10 cellular contexts compared by ENCODE assay signal in the genomic region with DNA sequence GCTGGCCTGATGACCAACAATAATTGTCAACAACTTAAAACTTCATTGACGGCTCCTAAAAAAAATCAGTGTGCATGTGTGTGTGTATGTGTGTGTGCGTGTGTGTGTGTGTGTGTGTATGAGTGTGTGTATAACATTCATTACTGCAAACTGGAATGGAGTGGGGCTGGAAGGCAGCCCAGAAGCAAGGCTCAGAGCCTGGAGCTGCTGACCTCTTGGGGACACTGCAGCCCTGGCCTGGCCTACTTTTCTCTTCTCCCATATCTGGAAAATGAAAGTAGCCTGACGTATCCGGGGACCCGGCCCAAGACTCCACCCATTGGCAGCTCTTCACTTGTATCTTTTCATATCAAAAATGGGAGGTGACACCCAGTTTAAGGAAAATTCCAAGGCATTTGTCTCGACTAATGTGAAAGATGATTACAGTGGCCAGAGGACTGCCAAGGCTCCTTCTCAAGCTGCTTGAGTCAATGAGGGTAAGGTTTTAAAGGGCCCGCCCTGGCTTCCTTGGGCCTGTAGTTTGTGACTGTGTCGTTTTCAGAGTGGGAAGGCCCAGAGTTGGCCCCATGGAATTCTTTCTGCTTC.
DNase-seq lines count a peak whose midpoint lies in the region; ATAC-seq and TF ChIP-seq lines count a peak whose summit lies in the region.
"Had no signal": no experiment of that assay in that cellular context is flagged by ENCODE, and none has a peak within 500 bp of the region (broad histone marks: within the 10 kb centered on the region; RNA-seq: fewer than 3 reads in every experiment).

No MANE protein-coding gene starts in this region.

- H3K27me3 Mint-ChIP-seq in nephron (ENCODE audit: low read depth) = no peaks in the 10 kb centered on the region

- no peaks in the 10 kb centered on the region for H3K36me3 ChIP-seq in SJSA1

- POLR2A ChIA-PET in AG04450 (lab: Yijun Ruan, JAX) = interaction anchor here (0.7 to 1.5 kb wide), 4 partner anchors 24 to 72 kb away, joined by 3 to 4 read pairs (median 3); a partner anchor contains a TSS

- H3K9me3 ChIP-seq in AG04450 (ENCODE audit: control insufficient read depth, insufficient read depth, low read length) = peaks cover 9% of the 10 kb centered on the region
- H3K9me3 ChIP-seq in SJSA1 (replicated peaks) = no peaks in the 10 kb centered on the region

- H3K4me3 ChIP-seq in AG04450 (ENCODE audit: low read depth, low read length) = peak overlapping the region; percentile 1; the same call in 1 of the 2 replicates
- H3K4me3 ChIP-seq in SJSA1 = peak overlapping the region; percentile 7; the same call in 1 of the 2 replicates
- no peak overlapping the region for H3K4me3 ChIP-seq in foreskin fibroblast (ENCODE audit: low read depth in 1 of 2, low read length in 2 of 2)

- H3K9me3 Mint-ChIP-seq in nephron = no peaks in the 10 kb centered on the region

- H3K27ac ChIP-seq in AG04450 (ENCODE audit: low read depth, low read length) (peak overlapping the region; percentile 74), SJSA1 (peak overlapping the region; percentile 60)

- peaks cover 37% of the 10 kb centered on the region for H3K4me1 ChIP-seq in SJSA1 (replicated peaks)

- no peaks in the 10 kb centered on the region for H3K27me3 ChIP-seq in AG04450 (ENCODE audit: control insufficient read depth, insufficient read depth, low read length)
- H3K27me3 ChIP-seq in SJSA1 (replicated peaks) = no peaks in the 10 kb centered on the region

- TF ChIP-seq CTCF in AG04450 (IDR thresholded peaks at IDR 0.05; ENCODE audit: low read depth, low read length) (no peak), foreskin fibroblast (IDR thresholded peaks at IDR 0.05; ENCODE audit: low read depth, low read length) (no peak), nephron (IDR thresholded peaks at IDR 0.05; ENCODE audit: unreplicated experiment in 3 of 3) (no peak)

- no peaks in the 10 kb centered on the region for H3K36me3 Mint-ChIP-seq in nephron (ENCODE audit: low read depth)

- DNase-seq in AG04450 (ENCODE audit: low read depth, low spot score) (no peak), SJSA1 (ENCODE audit: low read depth in 1 of 2, low spot score in 2 of 2) (peak in 1 of 2 experiments; percentile 73), foreskin fibroblast (peak; percentile 80 to 89), DMS 273 treated with DMSO at 0.1 percent for 48 hours (lab: John Stamatoyannopoulos, UW) (no peak), D341Med (ENCODE audit: low spot score) (no peak), SKM-1 (lab: John Stamatoyannopoulos, UW; ENCODE audit: unreplicated experiment) (no peak)
- DNase-seq: activated T-cell treated with anti-CD3 and anti-CD28 coated beads, Interleukin-2, amount 50 U/mL, for 48 hours; NCI-H1092 had no signal

- CTCF ChIA-PET in AG04450 (lab: Charles Lee) = interaction anchor here (0.6 to 2.2 kb wide), 3 partner anchors 13 to 170 kb away, joined by 5 to 9 read pairs (median 9); no protein-coding TSS in a partner anchor

- H3K4me1 Mint-ChIP-seq in nephron = peaks cover 28% of the 10 kb centered on the region

- no peak for ATAC-seq in HG03108 (IDR thresholded peaks at IDR 0.05; ENCODE audit: unreplicated experiment)

- H3K27ac Mint-ChIP-seq in nephron = peak overlapping the region; percentile 10 to 86 (median 17)

- no peak overlapping the region for H3K4me3 Mint-ChIP-seq in nephron

Comparison
In these comparisons a context has a peak if more than half of its experiments do, and no peak if none do; other contexts are left out.
1. DNase-seq: peak in foreskin fibroblast (2 of 2); none in AG04450 (single experiment), DMS 273 treated with DMSO at 0.1 percent for 48 hours (single experiment), D341Med (single experiment) and SKM-1 (single experiment).
2. H3K4me3 ChIP-seq: peak in AG04450 (single experiment) and SJSA1 (single experiment); none in foreskin fibroblast (0 of 2).